6 cellular contexts compared by ENCODE assay signal in the genomic region with DNA sequence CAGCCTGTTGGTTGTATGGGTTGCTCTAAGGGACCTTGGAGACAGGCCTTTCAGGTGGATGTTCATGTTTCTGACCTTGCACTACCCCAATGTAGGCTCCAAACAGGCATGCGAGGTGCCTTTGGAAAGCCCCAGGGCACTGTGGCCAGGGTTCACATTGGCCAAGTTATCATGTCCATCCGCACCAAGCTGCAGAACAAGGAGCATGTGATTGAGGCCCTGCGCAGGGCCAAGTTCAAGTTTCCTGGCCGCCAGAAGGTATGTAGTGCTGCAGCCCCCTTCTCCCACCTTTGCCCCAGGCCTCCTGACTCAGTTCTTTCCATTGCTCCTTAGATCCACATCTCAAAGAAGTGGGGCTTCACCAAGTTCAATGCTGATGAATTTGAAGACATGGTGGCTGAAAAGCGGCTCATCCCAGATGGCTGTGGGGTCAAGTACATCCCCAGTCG. TPM values are rescaled to one million over a fixed set of nuclear protein-coding genes. Genes with fewer than 3 reads are reported as not detected.
DNase-seq lines count a peak whose midpoint lies in the region; ATAC-seq and TF ChIP-seq lines count a peak whose summit lies in the region.
"Not testable (repeated sequence)": the region's sequence is repeated elsewhere in the genome, so short reads cannot be mapped to it uniquely, and the experiment has no call there.

No MANE protein-coding gene starts in this region.

- peak overlapping the region in 3 of 4 donors; percentile 93 to 98 (median 97) for H3K27ac ChIP-seq in esophagus muscularis mucosa (replicated peaks in 1 of 4)

- not testable (repeated sequence) for H3K9me3 ChIP-seq in esophagus muscularis mucosa

- not testable (repeated sequence) for H3K9me3 Mint-ChIP-seq in activated naive CD4-positive, alpha-beta T cell treated with anti-CD3 and anti-CD28 coated beads, Interleukin-2, amount 50 U/mL, for 72 hours; type B pancreatic cell
- H3K9me3 Mint-ChIP-seq in nephron = peaks cover 17% of the 10 kb centered on the region

- peaks cover 9 to 30% (median 26%) of the 10 kb centered on the region in 4 donors for H3K36me3 ChIP-seq in esophagus muscularis mucosa

- not testable (repeated sequence) for H3K27me3 Mint-ChIP-seq in nephron (ENCODE audit: low read depth); type B pancreatic cell

- peaks cover 7 to 32% (median 22%) of the 10 kb centered on the region in 4 donors for H3K4me1 ChIP-seq in esophagus muscularis mucosa

- H3K27me3 ChIP-seq in esophagus muscularis mucosa = not testable (repeated sequence)

- not testable (repeated sequence) for TF ChIP-seq CTCF in GM12865 (IDR thresholded peaks at IDR 0.05; ENCODE audit: insufficient read depth, low read depth, low read length, missing control alignments); esophagus muscularis mucosa (IDR thresholded peaks at IDR 0.05); nephron (IDR thresholded peaks at IDR 0.05; ENCODE audit: unreplicated experiment in 3 of 3); type B pancreatic cell (conservative IDR thresholded peaks at IDR 0.05)

- ATAC-seq in activated naive CD4-positive, alpha-beta T cell treated with anti-CD3 and anti-CD28 coated beads, Interleukin-2, amount 50 U/mL, for 72 hours = not testable (repeated sequence)

- H3K4me3 Mint-ChIP-seq in nephron = peak overlapping the region; percentile 98 to 99 (median 99)
- H3K4me3 Mint-ChIP-seq in type B pancreatic cell = peak overlapping the region; percentile 99

- TF ChIP-seq POLR2A in Raji (IDR thresholded peaks at IDR 0.05; ENCODE audit: insufficient read depth, low read depth, low read length) = 0 out of 2 replicates have a peak, but pooled peaks have one; percentile 3
- TF ChIP-seq POLR2A in esophagus muscularis mucosa (IDR thresholded peaks at IDR 0.05; ENCODE audit: low read depth) = not testable (repeated sequence)

- H3K27ac Mint-ChIP-seq in activated naive CD4-positive, alpha-beta T cell treated with anti-CD3 and anti-CD28 coated beads, Interleukin-2, amount 50 U/mL, for 72 hours = peak overlapping the region; percentile 100
- peak overlapping the region in 2 of 3 experiments; percentile 48 to 55 for H3K27ac Mint-ChIP-seq in nephron
- H3K27ac Mint-ChIP-seq in type B pancreatic cell = peak overlapping the region; percentile 72

- H3K4me1 Mint-ChIP-seq in nephron = peaks cover 11% of the 10 kb centered on the region
- peaks cover 15% of the 10 kb centered on the region for H3K4me1 Mint-ChIP-seq in type B pancreatic cell (ENCODE audit: unreplicated experiment)

- WGBS in esophagus muscularis mucosa = 67% methylated on average over 3 of the region's 6 CpGs

- not testable (repeated sequence) for DNase-seq in GM12865 (ENCODE audit: low read depth); activated naive CD4-positive, alpha-beta T cell treated with anti-CD3 and anti-CD28 coated beads, Interleukin-2, amount 50 U/mL, for 72 hours (ENCODE audit: low spot score in 2 of 2); esophagus muscularis mucosa (ENCODE audit: extremely low spot score); type B pancreatic cell (ENCODE audit: extremely low spot score, unreplicated experiment)

- H3K4me3 ChIP-seq in GM12865 (ENCODE audit: low read depth, low read length) = peak overlapping the region; percentile 78
- peak overlapping the region in 3 of 4 donors; percentile 63 to 76 (median 67) for H3K4me3 ChIP-seq in esophagus muscularis mucosa

- H3K36me3 Mint-ChIP-seq in activated naive CD4-positive, alpha-beta T cell treated with anti-CD3 and anti-CD28 coated beads, Interleukin-2, amount 50 U/mL, for 72 hours = peaks cover 25 to 31% of the 10 kb centered on the region in 2 donors
- H3K36me3 Mint-ChIP-seq in nephron (ENCODE audit: low read depth) = peaks cover 33% of the 10 kb centered on the region
- H3K36me3 Mint-ChIP-seq in type B pancreatic cell = peaks cover 20% of the 10 kb centered on the region

- intact Hi-C loops in esophagus muscularis mucosa (cut with DNase I) = loop anchor here (5.0 kb wide), 1 partner anchor 132 kb away; no protein-coding TSS in a partner anchor

- TF ChIP-seq EP300 in esophagus muscularis mucosa (IDR thresholded peaks at IDR 0.05) = not testable (repeated sequence)

RNA-seq across cellular contexts. Expression of gene RPL10, which starts 2.2 kb away (rescaled TPM):
- total RNA-seq in activated naive CD4-positive, alpha-beta T cell treated with anti-CD3 and anti-CD28 coated beads, Interleukin-2, amount 50 U/mL, for 72 hours = 1,000 to 10,000 TPM; 1,357 to 2,520 TPM
- 1,000 to 10,000 TPM; 2,150 to 7,554 (median 4,519) TPM for total RNA-seq in esophagus muscularis mucosa
- 2,880 and 3,042 TPM in 2 replicates for total RNA-seq in type B pancreatic cell (ENCODE audit: low replicate concordance)

RNA-seq across cellular contexts. Expression of gene DNASE1L1, which starts 8.7 kb away (rescaled TPM):
- total RNA-seq in activated naive CD4-positive, alpha-beta T cell treated with anti-CD3 and anti-CD28 coated beads, Interleukin-2, amount 50 U/mL, for 72 hours = 10 to 100 TPM; 14.7 to 20.6 TPM
- total RNA-seq in esophagus muscularis mucosa (10 to 100 TPM; 19.9 to 24.3 (median 22.6) TPM), type B pancreatic cell (ENCODE audit: low replicate concordance) (13.3 and 14.4 TPM in 2 replicates)

RNA-seq across cellular contexts. Expression of gene TAFAZZIN, which starts 10.9 kb away (rescaled TPM):
- total RNA-seq in activated naive CD4-positive, alpha-beta T cell treated with anti-CD3 and anti-CD28 coated beads, Interleukin-2, amount 50 U/mL, for 72 hours = 10 to 100 TPM; 24.7 to 62.4 TPM
- total RNA-seq in esophagus muscularis mucosa = 10 to 100 TPM; 18.6 to 43.6 (median 32.5) TPM
- 30.5 and 46.1 TPM in 2 replicates for total RNA-seq in type B pancreatic cell (ENCODE audit: low replicate concordance)

RNA-seq across cellular contexts. Expression of gene EMD, which starts 21.3 kb away (rescaled TPM):
- 10 to 100 TPM; 79.3 to 83.0 TPM for total RNA-seq in activated naive CD4-positive, alpha-beta T cell treated with anti-CD3 and anti-CD28 coated beads, Interleukin-2, amount 50 U/mL, for 72 hours
- 10 to 100 TPM; 37.0 to 64.7 (median 57.7) TPM for total RNA-seq in esophagus muscularis mucosa
- total RNA-seq in type B pancreatic cell (ENCODE audit: low replicate concordance) = 56.7 and 62.7 TPM in 2 replicates

RNA-seq across cellular contexts. Expression of gene FLNA, which starts 26.0 kb away (rescaled TPM):
- 100 to 1,000 TPM; 690 to 932 TPM for total RNA-seq in activated naive CD4-positive, alpha-beta T cell treated with anti-CD3 and anti-CD28 coated beads, Interleukin-2, amount 50 U/mL, for 72 hours
- total RNA-seq in esophagus muscularis mucosa = over 10,000 TPM in 3 of 4 donors, 1,000 to 10,000 TPM in 1; 8,941 to 16,544 (median 12,362) TPM
- total RNA-seq in type B pancreatic cell (ENCODE audit: low replicate concordance) = 806 and 851 TPM in 2 replicates
